Comparison of ENCODE assay signal across 26 cellular contexts in genomic region chr11:79727221-79727620, GRCh38.
"Had no signal": no experiment of that assay in that cellular context is flagged by ENCODE, and none has a peak within 500 bp of the region (broad histone marks: within the 10 kb centered on the region; RNA-seq: fewer than 3 reads in every experiment).

No MANE protein-coding gene starts in this region.

- H3K27me3 Mint-ChIP-seq: naive B cell; stimulated activated naive B cell treated with anti-CD40 and anti-IgM and Interleukin-4, amounts not matched to agents 10 μg/mL and 1 μg/mL and 100 μg/mL, for 72 hours had no signal

- H3K36me3 Mint-ChIP-seq: immature natural killer cell; mesothelial cell of epicardium; naive B cell; natural killer cell; neural progenitor cell; stimulated activated naive B cell treated with anti-CD40 and anti-IgM and Interleukin-4, amounts not matched to agents 10 μg/mL and 1 μg/mL and 100 μg/mL, for 72 hours had no signal

- H3K4me3 Mint-ChIP-seq: immature natural killer cell; mesothelial cell of epicardium; naive B cell; natural killer cell; nephron progenitor cell; neural progenitor cell; stimulated activated naive B cell treated with anti-CD40 and anti-IgM and Interleukin-4, amounts not matched to agents 10 μg/mL and 1 μg/mL and 100 μg/mL, for 72 hours had no signal

- H3K9ac ChIP-seq: neural progenitor cell had no signal

- H3K36me3 ChIP-seq: left ventricle myocardium inferior, neural progenitor cell, ovary, right atrium auricular region, right lobe of liver, stomach, thyroid gland, transverse colon, uterus had no signal

- H2AFZ ChIP-seq: neural progenitor cell had no signal

- H3K27ac ChIP-seq: left ventricle myocardium inferior, neural progenitor cell, ovary, right atrium auricular region, right lobe of liver, skin epidermis, stomach, testis, thyroid gland, transverse colon, uterus had no signal

- H3K4me1 ChIP-seq: left ventricle myocardium inferior, neural progenitor cell, right atrium auricular region, right lobe of liver, stomach, testis, thyroid gland, transverse colon, uterus had no signal

- H3K9me3 ChIP-seq: ovary, right atrium auricular region, right lobe of liver, testis, thyroid gland, transverse colon, uterus had no signal

- H3K4me2 ChIP-seq: neural progenitor cell had no signal

- H3K4me1 Mint-ChIP-seq: immature natural killer cell; mesothelial cell of epicardium; naive B cell; natural killer cell; nephron progenitor cell; neural progenitor cell; stimulated activated naive B cell treated with anti-CD40 and anti-IgM and Interleukin-4, amounts not matched to agents 10 μg/mL and 1 μg/mL and 100 μg/mL, for 72 hours had no signal

- DNase-seq: hippocampal formation; immature natural killer cell; left ventricle myocardium inferior; mesendoderm; naive B cell; natural killer cell; nephron progenitor cell; ovary; right lobe of liver; stimulated activated CD4-positive, alpha-beta T cell treated with anti-CD3 and anti-CD28 coated beads, Interleukin-12 subunit alpha, Interleukin-12 subunit beta, amount 100 ng/mL, for 4 hours; stimulated activated CD4-positive, alpha-beta T cell treated with anti-CD3 and anti-CD28 coated beads, Interleukin-15, amount 100 ng/mL, for 24 hours; stimulated activated CD4-positive, alpha-beta T cell treated with anti-CD3 and anti-CD28 coated beads, Interleukin-2, amount 100 ng/mL, for 24 hours; stimulated activated CD4-positive, alpha-beta T cell treated with anti-CD3 and anti-CD28 coated beads, Interleukin-4, amount 100 ng/mL, for 1 hour; stimulated activated naive B cell treated with anti-CD40 and anti-IgM and Interleukin-4, amounts not matched to agents 10 μg/mL and 1 μg/mL and 100 μg/mL, for 72 hours; stimulated activated naive CD8-positive, alpha-beta T cell treated with anti-CD3 and anti-CD28 coated beads, Interleukin-15, Interleukin-2, amounts not matched to agents 100 U/mL and 50 U/mL, for 24 hours; stomach; testis; thyroid gland; transverse colon; uterus had no signal

- H3K9me3 Mint-ChIP-seq: nephron progenitor cell, neural progenitor cell had no signal

- H3K27me3 ChIP-seq: neural progenitor cell, ovary, right atrium auricular region, right lobe of liver, stomach, testis, thyroid gland, transverse colon, uterus had no signal

- ATAC-seq: natural killer cell; stimulated activated naive B cell treated with anti-CD40 and anti-IgM and Interleukin-4, amounts not matched to agents 10 μg/mL and 1 μg/mL and 100 μg/mL, for 72 hours; stimulated activated naive CD8-positive, alpha-beta T cell treated with anti-CD3 and anti-CD28 coated beads, Interleukin-15, Interleukin-2, amounts not matched to agents 100 U/mL and 50 U/mL, for 24 hours had no signal

- H3K27ac Mint-ChIP-seq: immature natural killer cell; mesothelial cell of epicardium; naive B cell; natural killer cell; nephron progenitor cell; neural progenitor cell; progenitor cell of endocrine pancreas; stimulated activated naive B cell treated with anti-CD40 and anti-IgM and Interleukin-4, amounts not matched to agents 10 μg/mL and 1 μg/mL and 100 μg/mL, for 72 hours had no signal

- H3K4me3 ChIP-seq: left ventricle myocardium inferior, lung, neural progenitor cell, ovary, right atrium auricular region, right lobe of liver, skin epidermis, stomach, testis, thyroid gland, transverse colon, uterus had no signal
